20 cellular contexts compared by ENCODE assay signal in genomic region chr16:50305441-50306061, GRCh38. TPM values are rescaled to one million over a fixed set of nuclear protein-coding genes. Genes with fewer than 3 reads are reported as not detected.
DNase-seq lines count a peak whose midpoint lies in the region; ATAC-seq, FAIRE-seq and TF ChIP-seq lines count a peak whose summit lies in the region.
"Had no signal": no experiment of that assay in that cellular context is flagged by ENCODE, and none has a peak within 500 bp of the region (broad histone marks: within the 10 kb centered on the region; RNA-seq: fewer than 3 reads in every experiment).

No MANE protein-coding gene starts in this region.

- H3K27ac ChIP-seq in neural progenitor cell, result no peak overlapping the region
- H3K27ac ChIP-seq: body of pancreas, left lung had no signal

- H3K36me3 ChIP-seq in neural progenitor cell, result no peaks in the 10 kb centered on the region

- H3K9ac ChIP-seq in neural progenitor cell, result no peak overlapping the region

- H3F3A ChIP-seq in neural progenitor cell (ENCODE audit: low read depth), result no peaks in the 10 kb centered on the region

- no peaks in the 10 kb centered on the region for H3K36me3 Mint-ChIP-seq in neural progenitor cell

- H3K4me1 ChIP-seq in neural progenitor cell, result no peaks in the 10 kb centered on the region
- H3K4me1 ChIP-seq: body of pancreas had no signal

- TF ChIP-seq CTCF in neural progenitor cell (IDR thresholded peaks at IDR 0.05), result no peak

- H3K4me2 ChIP-seq in neural progenitor cell, result no peak overlapping the region

- no peak overlapping the region for H3K4me3 Mint-ChIP-seq in neural progenitor cell
- H3K4me3 Mint-ChIP-seq: activated naive CD4-positive, alpha-beta T cell treated with anti-CD3 and anti-CD28 coated beads, Interleukin-2, amount 50 U/mL, for 24 hours; B cell; T-helper 2 cell treated with Interferon-gamma antibody and Interleukin-4, amounts not matched to agents 5 μg/mL and 100 μg/mL, for 36 hours had no signal

- no peaks in the 10 kb centered on the region for H3K79me2 ChIP-seq in neural progenitor cell (ENCODE audit: low read depth)

- H3K4me3 ChIP-seq in neural progenitor cell, result no peak overlapping the region
- H3K4me3 ChIP-seq: body of pancreas, left lung had no signal

- no peak for FAIRE-seq in GM12891 (lab: Jason Lieb, UNC)

- no peaks in the 10 kb centered on the region for H3K9me3 Mint-ChIP-seq in neural progenitor cell
- H3K9me3 Mint-ChIP-seq: activated naive CD4-positive, alpha-beta T cell treated with anti-CD3 and anti-CD28 coated beads, Interleukin-2, amount 50 U/mL, for 24 hours; T-helper 2 cell treated with Interferon-gamma antibody and Interleukin-4, amounts not matched to agents 5 μg/mL and 100 μg/mL, for 36 hours had no signal

- no peak overlapping the region for H3K27ac Mint-ChIP-seq in neural progenitor cell
- H3K27ac Mint-ChIP-seq: activated naive CD4-positive, alpha-beta T cell treated with anti-CD3 and anti-CD28 coated beads, Interleukin-2, amount 50 U/mL, for 24 hours; T-helper 2 cell treated with Interferon-gamma antibody and Interleukin-4, amounts not matched to agents 5 μg/mL and 100 μg/mL, for 36 hours had no signal

- ATAC-seq in GM21723 (IDR thresholded peaks at IDR 0.05; ENCODE audit: unreplicated experiment), result no peak
- ATAC-seq: activated CD4-positive, CD25-positive, alpha-beta regulatory T cell treated with anti-CD3 and anti-CD28 coated beads, Interleukin-2, amount 50 U/mL, for 24 hours; body of pancreas; left lung had no signal

- no peak overlapping the region for H2AFZ ChIP-seq in neural progenitor cell (replicated peaks)

- no peaks in the 10 kb centered on the region for H3K9me3 ChIP-seq in neural progenitor cell (ENCODE audit: low read depth)
- H3K9me3 ChIP-seq: body of pancreas, left lung had no signal

- no peaks in the 10 kb centered on the region for H4K20me1 ChIP-seq in neural progenitor cell (ENCODE audit: low read depth)

- peak; percentile 28 for DNase-seq in activated CD4-positive, CD25-positive, alpha-beta regulatory T cell treated with anti-CD3 and anti-CD28 coated beads, Interleukin-2, amount 50 U/mL, for 72 hours
- no peak for DNase-seq in activated CD4-positive, CD25-positive, alpha-beta regulatory T cell (lab: John Stamatoyannopoulos, UW)
- DNase-seq in GM12891 (ENCODE audit: insufficient read length, low spot score), result peak; percentile 16
- peak; percentile 39 for DNase-seq in ecto neural progenitor cell (ENCODE audit: low spot score)
- DNase-seq in posterior vena cava (ENCODE audit: low spot score), result peak; percentile 82
- DNase-seq in neural progenitor cell (ENCODE audit: low spot score), result no peak
- DNase-seq in NCI-H345 treated with DMSO at 0.1 percent for 48 hours (lab: John Stamatoyannopoulos, UW; ENCODE audit: unreplicated experiment), result no peak
- DNase-seq: 8988T; Calu3; cortex of kidney; foreskin fibroblast; NCI-H526 treated with DMSO at 0.1 percent for 48 hours; stimulated activated CD4-positive, alpha-beta T cell treated with anti-CD3 and anti-CD28 coated beads, Interleukin-4, amount 100 ng/mL, for 1 hour had no signal

- intact Hi-C loops in posterior vena cava (cut with DNase I), result no loop called here

- TF ChIP-seq POLR2A in GM12891 (IDR thresholded peaks at IDR 0.05; ENCODE audit: low read depth, low read length), result no peak

- H3K27me3 Mint-ChIP-seq in neural progenitor cell (ENCODE audit: insufficient read depth, low read depth), result peaks cover 2% of the 10 kb centered on the region
- H3K27me3 Mint-ChIP-seq: activated naive CD4-positive, alpha-beta T cell treated with anti-CD3 and anti-CD28 coated beads, Interleukin-2, amount 50 U/mL, for 24 hours; B cell had no signal

- H3K4me1 Mint-ChIP-seq in neural progenitor cell, result peaks cover 6% of the 10 kb centered on the region
- H3K4me1 Mint-ChIP-seq: B cell had no signal

- no peaks in the 10 kb centered on the region for H3K27me3 ChIP-seq in neural progenitor cell
- H3K27me3 ChIP-seq: body of pancreas, left lung had no signal

TF ChIP-seq in GM12891, 5 proteins besides CTCF, POLR2A, EP300 and RAD21:
- no peak for TF ChIP-seq TAF1 (IDR thresholded peaks at IDR 0.05; ENCODE audit: low read depth, low read length)
- TF ChIP-seq POU2F2 (IDR thresholded peaks at IDR 0.05; ENCODE audit: low read depth, low read length), result no peak
- no peak for TF ChIP-seq PAX5 (IDR thresholded peaks at IDR 0.05; ENCODE audit: insufficient read depth, low read length, severe bottlenecking)
- TF ChIP-seq SPI1 (IDR thresholded peaks at IDR 0.05; ENCODE audit: low read depth, low read length), result no peak
- no peak for TF ChIP-seq POLR2AphosphoS5 (IDR thresholded peaks at IDR 0.05; ENCODE audit: low read depth, low read length)

RNA-seq across cellular contexts. Expression of gene ADCY7, which starts 39.2 kb away (rescaled TPM):
- polyA plus RNA-seq in GM12891 (2012; ENCODE audit: low read depth, missing spikeins), result 23.7 TPM
- total RNA-seq in posterior vena cava (10 to 100 TPM; 31.3 to 50.2 TPM), neural progenitor cell (ENCODE audit: low replicate concordance) (2.5 and 13.2 TPM in 2 replicates)

Comparison
In these comparisons a context has a peak if more than half of its experiments do, and no peak if none do; other contexts are left out.
1. DNase-seq: peak in activated CD4-positive, CD25-positive, alpha-beta regulatory T cell treated with anti-CD3 and anti-CD28 coated beads, Interleukin-2, amount 50 U/mL, for 72 hours (single experiment), GM12891 (single experiment), ecto neural progenitor cell (single experiment) and posterior vena cava (single experiment); none in activated CD4-positive, CD25-positive, alpha-beta regulatory T cell (0 of 4), neural progenitor cell (single experiment) and NCI-H345 treated with DMSO at 0.1 percent for 48 hours (single experiment).